Comparison of ENCODE assay signal across 1 cellular context in genomic region chr6:37168809-37169457, GRCh38.
TF ChIP-seq lines count a peak whose summit lies in the region.

No MANE protein-coding gene starts in this region.

TF ChIP-seq in HepG2, 621 proteins besides CTCF, POLR2A, EP300 and RAD21 (continued from another document and continues in another):
- TF ChIP-seq ZBTB33 (CRISPR knock-in tag; IDR thresholded peaks at IDR 0.05) = no peak
- no peak for TF ChIP-seq ZNF841 (CRISPR knock-in tag; IDR thresholded peaks at IDR 0.05; ENCODE audit: borderline replicate concordance)
- TF ChIP-seq ZNF709 (CRISPR knock-in tag; IDR thresholded peaks at IDR 0.05) = no peak
- TF ChIP-seq MXD1 (CRISPR knock-in tag; IDR thresholded peaks at IDR 0.05) = no peak
- TF ChIP-seq ZBTB37 (CRISPR knock-in tag; IDR thresholded peaks at IDR 0.05) = no peak
- TF ChIP-seq ZNF329 (CRISPR knock-in tag; IDR thresholded peaks at IDR 0.05; ENCODE audit: low read depth) = no peak
- no peak for TF ChIP-seq SYNCRIP (IDR thresholded peaks at IDR 0.05; ENCODE audit: insufficient read depth, low read depth, low read length)
- no peak for TF ChIP-seq ZNF775 (CRISPR knock-in tag; IDR thresholded peaks at IDR 0.05; ENCODE audit: borderline replicate concordance)
- TF ChIP-seq SRY (CRISPR knock-in tag; IDR thresholded peaks at IDR 0.05) = no peak
- peak; percentile 27; the same call in 1 of the 2 replicates for TF ChIP-seq ZNF33B (CRISPR knock-in tag; IDR thresholded peaks at IDR 0.05)
- no peak for TF ChIP-seq JUNB (CRISPR knock-in tag; IDR thresholded peaks at IDR 0.05; ENCODE audit: borderline replicate concordance)
- no peak for TF ChIP-seq ZNF569 (CRISPR knock-in tag; IDR thresholded peaks at IDR 0.05; ENCODE audit: borderline replicate concordance)
- no peak for TF ChIP-seq ZNF549 (CRISPR knock-in tag; IDR thresholded peaks at IDR 0.05)
- TF ChIP-seq ZNF609 (CRISPR knock-in tag; IDR thresholded peaks at IDR 0.05; ENCODE audit: borderline replicate concordance) = no peak
- no peak for TF ChIP-seq HDAC1 (CRISPR knock-in tag; IDR thresholded peaks at IDR 0.05)
- TF ChIP-seq ZBTB49 (CRISPR knock-in tag; IDR thresholded peaks at IDR 0.05; ENCODE audit: borderline replicate concordance) = no peak
- TF ChIP-seq ZNF558 (CRISPR knock-in tag; IDR thresholded peaks at IDR 0.05; ENCODE audit: borderline replicate concordance) = no peak; the same call in 1 of the 2 replicates
- TF ChIP-seq MAF1 (CRISPR knock-in tag; IDR thresholded peaks at IDR 0.05; ENCODE audit: borderline replicate concordance) = no peak
- no peak for TF ChIP-seq HOMEZ (CRISPR knock-in tag; IDR thresholded peaks at IDR 0.05; ENCODE audit: low read depth)
- TF ChIP-seq KIAA2018 (CRISPR knock-in tag; IDR thresholded peaks at IDR 0.05; ENCODE audit: borderline replicate concordance) = 0 out of 2 replicates have a peak, but pooled peaks have one; percentile 74
- no peak for TF ChIP-seq NFKBIZ (CRISPR knock-in tag; IDR thresholded peaks at IDR 0.05)
- no peak for TF ChIP-seq NCOA1 (CRISPR knock-in tag; IDR thresholded peaks at IDR 0.05)
- TF ChIP-seq ZNF879 (CRISPR knock-in tag; IDR thresholded peaks at IDR 0.05) = peak; percentile 64; the same call in 1 of the 2 replicates
- no peak for TF ChIP-seq ZMAT3 (CRISPR knock-in tag; conservative IDR thresholded peaks at IDR 0.05)
- TF ChIP-seq JUND (CRISPR knock-in tag; IDR thresholded peaks at IDR 0.05) = no peak
- TF ChIP-seq AKAP8 (CRISPR knock-in tag; IDR thresholded peaks at IDR 0.05) = no peak
- no peak for TF ChIP-seq PBX2 (CRISPR knock-in tag; IDR thresholded peaks at IDR 0.05)
- no peak for TF ChIP-seq ZNF749 (CRISPR knock-in tag; IDR thresholded peaks at IDR 0.05; ENCODE audit: borderline replicate concordance)
- TF ChIP-seq MTA1 (CRISPR knock-in tag; IDR thresholded peaks at IDR 0.05; ENCODE audit: borderline replicate concordance) = no peak
- TF ChIP-seq TRIM22 (IDR thresholded peaks at IDR 0.05) = no peak
- TF ChIP-seq HDAC6 (IDR thresholded peaks at IDR 0.05; ENCODE audit: low read depth, low read length) = no peak
- TF ChIP-seq TP53 (CRISPR knock-in tag; conservative IDR thresholded peaks at IDR 0.05) = no peak
- no peak for TF ChIP-seq RAD51 (IDR thresholded peaks at IDR 0.05; ENCODE audit: borderline replicate concordance)
